ENCODE assay signal across 1 cellular context in genomic region chr6:32664827-32665362, GRCh38.
TF ChIP-seq lines count a peak whose summit lies in the region.

No MANE protein-coding gene starts in this region.

TF ChIP-seq in HepG2, 621 proteins besides CTCF, POLR2A, EP300 and RAD21:
- TF ChIP-seq ZNF512B (CRISPR knock-in tag; IDR thresholded peaks at IDR 0.05; ENCODE audit: borderline replicate concordance) (no peak), ZNF660 (CRISPR knock-in tag; IDR thresholded peaks at IDR 0.05; ENCODE audit: borderline replicate concordance, low read depth) (no peak), MIER2 (CRISPR knock-in tag; IDR thresholded peaks at IDR 0.05) (no peak), CBX2 (IDR thresholded peaks at IDR 0.05; ENCODE audit: low read depth, low read length) (no peak), CBX2 (CRISPR knock-in tag; IDR thresholded peaks at IDR 0.05; ENCODE audit: low read depth) (no peak), ARHGAP35 (CRISPR knock-in tag; IDR thresholded peaks at IDR 0.05; ENCODE audit: borderline replicate concordance) (no peak), JUNB (CRISPR knock-in tag; IDR thresholded peaks at IDR 0.05; ENCODE audit: borderline replicate concordance) (no peak), ZNF562 (CRISPR knock-in tag; IDR thresholded peaks at IDR 0.05; ENCODE audit: borderline replicate concordance) (no peak), ELK4 (CRISPR knock-in tag; IDR thresholded peaks at IDR 0.05; ENCODE audit: borderline replicate concordance) (no peak), ZNF691 (CRISPR knock-in tag; IDR thresholded peaks at IDR 0.05; ENCODE audit: borderline replicate concordance, low read depth) (no peak), SNAPC4 (CRISPR knock-in tag; IDR thresholded peaks at IDR 0.05) (no peak), ZNF672 (CRISPR knock-in tag; IDR thresholded peaks at IDR 0.05) (no peak)
